Comparison of ENCODE assay signal across 15 cellular contexts in the genomic region with DNA sequence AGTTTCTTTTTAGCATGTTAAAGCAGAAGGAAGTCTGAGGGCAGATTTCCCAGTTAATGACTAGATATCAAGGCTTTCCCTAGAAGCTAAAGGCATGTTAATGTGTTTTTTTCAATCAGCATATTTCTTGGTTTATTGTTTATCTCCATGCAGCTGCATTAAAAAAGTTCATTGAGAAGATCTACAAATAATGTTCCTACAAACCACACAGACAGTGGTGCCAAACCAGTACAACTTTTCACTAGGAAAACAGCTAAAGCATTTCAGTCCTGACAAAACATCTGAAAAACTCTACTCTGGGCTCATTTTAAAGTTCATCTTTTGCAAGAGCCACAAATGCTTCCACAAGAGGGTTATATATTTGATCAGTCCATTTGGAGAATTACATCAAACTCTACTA.
A peak's percentile ranks its signal among the peaks of the same experiment; 100 is the strongest.
DNase-seq lines count a peak whose midpoint lies in the region; TF ChIP-seq lines count a peak whose summit lies in the region.
"Had no signal": no experiment of that assay in that cellular context is flagged by ENCODE, and none has a peak within 500 bp of the region (broad histone marks: within the 10 kb centered on the region; RNA-seq: fewer than 3 reads in every experiment).

No MANE protein-coding gene starts in this region.

- H3K27me3 ChIP-seq in HUES48 (ENCODE audit: control insufficient read depth, insufficient read depth, low read length) (no peaks in the 10 kb centered on the region), fibroblast of lung (ENCODE audit: control insufficient read depth, insufficient read depth, low read length) (no peaks in the 10 kb centered on the region)

- no peaks in the 10 kb centered on the region for H3K36me3 Mint-ChIP-seq in osteocyte (ENCODE audit: unreplicated experiment)

- H4K20me1 ChIP-seq in fibroblast of lung (ENCODE audit: control insufficient read depth, extremely low read depth, insufficient read depth, low read length): no peaks in the 10 kb centered on the region

- peak overlapping the region; percentile 12 for H3K27ac Mint-ChIP-seq in osteocyte (ENCODE audit: unreplicated experiment)

- no peaks in the 10 kb centered on the region for H3K79me2 ChIP-seq in fibroblast of lung (ENCODE audit: control insufficient read depth, insufficient read depth, low read length)

- H3K9ac ChIP-seq in HUES48 (ENCODE audit: low read depth, low read length) (no peak overlapping the region), fibroblast of lung (ENCODE audit: insufficient read depth, low read length) (no peak overlapping the region)

- H3K27me3 Mint-ChIP-seq in osteocyte (ENCODE audit: unreplicated experiment): no peaks in the 10 kb centered on the region

- TF ChIP-seq CTCF in fibroblast of lung (conservative IDR thresholded peaks at IDR 0.05 in 1 of 2, IDR thresholded peaks at IDR 0.05 in 1 of 2; ENCODE audit: low read depth in 1 of 2, low read length in 2 of 2): no peak
- TF ChIP-seq CTCF in osteocyte (IDR thresholded peaks at IDR 0.05): no peak

- DNase-seq in amniotic epithelial cell (ENCODE audit: low read depth) (peak; percentile 59), fibroblast of lung (ENCODE audit: low read depth in 2 of 2) (peak; percentile 29 to 61), osteocyte (ENCODE audit: extremely low spot score, unreplicated experiment) (no peak), cerebellar cortex (ENCODE audit: low spot score) (no peak), DMS153 (lab: John Stamatoyannopoulos, UW) (no peak), DMS 273 (lab: John Stamatoyannopoulos, UW; ENCODE audit: unreplicated experiment) (no peak), globus pallidus (ENCODE audit: low spot score) (no peak)
- DNase-seq: C1 segment of cervical spinal cord, HCEC 1CT, KG1, NCI-H1417 treated with DMSO at 0.1 percent for 48 hours, NCI-H2029 treated with DMSO at 0.1 percent for 48 hours, NCI-H510A, NCI-H774 had no signal

- H3K4me3 ChIP-seq in HUES48 (ENCODE audit: low read depth, low read length) (no peak overlapping the region), fibroblast of lung (replicated peaks in 1 of 4; ENCODE audit: control extremely low read depth in 1 of 4, insufficient read depth in 1 of 4, low read depth in 3 of 4, low read length in 4 of 4) (no peak overlapping the region)

- H3K36me3 ChIP-seq in HUES48 (ENCODE audit: control insufficient read depth, insufficient read depth, low read length) (no peaks in the 10 kb centered on the region), fibroblast of lung (ENCODE audit: control insufficient read depth, insufficient read depth, low read length) (no peaks in the 10 kb centered on the region)

- H3K4me1 Mint-ChIP-seq in osteocyte (ENCODE audit: unreplicated experiment): peaks cover 11% of the 10 kb centered on the region

- H3K4me3 Mint-ChIP-seq in osteocyte (ENCODE audit: unreplicated experiment): no peak overlapping the region

- peak overlapping the region; percentile 68 for H3K27ac ChIP-seq in HUES48 (ENCODE audit: low read depth, low read length)
- no peak overlapping the region for H3K27ac ChIP-seq in fibroblast of lung (ENCODE audit: insufficient read depth, low read length)

- H2AFZ ChIP-seq in fibroblast of lung (ENCODE audit: low read length): no peak overlapping the region

- no peaks in the 10 kb centered on the region for H3K9me3 Mint-ChIP-seq in osteocyte (ENCODE audit: unreplicated experiment)

- peaks cover 25% of the 10 kb centered on the region for H3K4me1 ChIP-seq in HUES48 (ENCODE audit: control insufficient read depth, insufficient read depth, low read length)
- H3K4me1 ChIP-seq in fibroblast of lung (ENCODE audit: control insufficient read depth, extremely low read depth, insufficient read depth, low read length): no peaks in the 10 kb centered on the region

- no peak overlapping the region for H3K4me2 ChIP-seq in fibroblast of lung (ENCODE audit: extremely low read depth, insufficient read depth, low read length)

- H3K9me3 ChIP-seq in HUES48 (ENCODE audit: control insufficient read depth, insufficient read depth, low read length): no peaks in the 10 kb centered on the region
- H3K9me3 ChIP-seq in fibroblast of lung (ENCODE audit: control insufficient read depth, insufficient read depth, low read depth, low read length): no peaks in the 10 kb centered on the region

Comparison
In these comparisons a context has a peak if more than half of its experiments do, and no peak if none do; other contexts are left out.
1. DNase-seq: peak in amniotic epithelial cell (single experiment) and fibroblast of lung (2 of 2); none in osteocyte (single experiment), cerebellar cortex (single experiment), DMS153 (single experiment), DMS 273 (single experiment) and globus pallidus (single experiment).